Comparison of ENCODE assay signal across 9 cellular contexts in genomic region chr1:179369751-179370341, GRCh38. TPM values are rescaled to one million over a fixed set of nuclear protein-coding genes. Genes with fewer than 3 reads are reported as not detected.
A peak's percentile ranks its signal among the peaks of the same experiment; 100 is the strongest.
DNase-seq lines count a peak whose midpoint lies in the region; ATAC-seq, FAIRE-seq and TF ChIP-seq lines count a peak whose summit lies in the region.
"Had no signal": no experiment of that assay in that cellular context is flagged by ENCODE, and none has a peak within 500 bp of the region (broad histone marks: within the 10 kb centered on the region; RNA-seq: fewer than 3 reads in every experiment).

No MANE protein-coding gene starts in this region.

- H3K4me3 Mint-ChIP-seq in activated T-helper 17 cell treated with anti-CD3 and anti-CD28 coated beads, Interleukin-2, amount 50 U/mL, for 72 hours: no peak overlapping the region

- peak; percentile 82 for TF ChIP-seq CTCF in 22Rv1 (IDR thresholded peaks at IDR 0.05)

- no peaks in the 10 kb centered on the region for H3K27me3 Mint-ChIP-seq in activated T-helper 17 cell treated with anti-CD3 and anti-CD28 coated beads, Interleukin-2, amount 50 U/mL, for 72 hours

- no peaks in the 10 kb centered on the region for H3K9me3 Mint-ChIP-seq in activated T-helper 17 cell treated with anti-CD3 and anti-CD28 coated beads, Interleukin-2, amount 50 U/mL, for 72 hours

- no peak overlapping the region for H3K27ac Mint-ChIP-seq in activated T-helper 17 cell treated with anti-CD3 and anti-CD28 coated beads, Interleukin-2, amount 50 U/mL, for 72 hours

- no peak overlapping the region for H3K27ac ChIP-seq in 22Rv1
- H3K27ac ChIP-seq: epithelial cell of prostate had no signal

- peak; percentile 96 for FAIRE-seq in G401.6 (lab: Jason Lieb, UNC)

- ATAC-seq in activated T-helper 17 cell treated with anti-CD3 and anti-CD28 coated beads, Interleukin-2, amount 50 U/mL, for 72 hours (replicated peaks): peak; percentile 23
- ATAC-seq in GM18870 (IDR thresholded peaks at IDR 0.05; ENCODE audit: unreplicated experiment): no peak

- DNase-seq in HuH-7.5 (ENCODE audit: low spot score) (peak; percentile 28), NCI-H82 (lab: John Stamatoyannopoulos, UW) (peak; percentile 91), glomerular visceral epithelial cell (ENCODE audit: extremely low spot score) (peak; percentile 73), pulmonary artery endothelial cell (ENCODE audit: low read depth, low spot score) (peak; percentile 20)

- no peaks in the 10 kb centered on the region for H3K36me3 Mint-ChIP-seq in activated T-helper 17 cell treated with anti-CD3 and anti-CD28 coated beads, Interleukin-2, amount 50 U/mL, for 72 hours (ENCODE audit: low read depth)

- no peaks in the 10 kb centered on the region for H3K4me1 Mint-ChIP-seq in activated T-helper 17 cell treated with anti-CD3 and anti-CD28 coated beads, Interleukin-2, amount 50 U/mL, for 72 hours

RNA-seq across cellular contexts. Expression of gene AXDND1, which starts 4.1 kb away (rescaled TPM):
- total RNA-seq in activated T-helper 17 cell treated with anti-CD3 and anti-CD28 coated beads, Interleukin-2, amount 50 U/mL, for 72 hours: not detected
- 0.07 TPM in 1 of 2 replicates, not detected in the other for total RNA-seq in pulmonary artery endothelial cell

Comparison
In these comparisons a context has a peak if more than half of its experiments do, and no peak if none do; other contexts are left out.
1. DNase-seq: peak in every context shown above with its lines; median percentile 91 in NCI-H82; 73 in glomerular visceral epithelial cell; 28 in HuH-7.5; 20 in pulmonary artery endothelial cell.